Comparison of ENCODE assay signal across 2 cellular contexts in the genomic region with DNA sequence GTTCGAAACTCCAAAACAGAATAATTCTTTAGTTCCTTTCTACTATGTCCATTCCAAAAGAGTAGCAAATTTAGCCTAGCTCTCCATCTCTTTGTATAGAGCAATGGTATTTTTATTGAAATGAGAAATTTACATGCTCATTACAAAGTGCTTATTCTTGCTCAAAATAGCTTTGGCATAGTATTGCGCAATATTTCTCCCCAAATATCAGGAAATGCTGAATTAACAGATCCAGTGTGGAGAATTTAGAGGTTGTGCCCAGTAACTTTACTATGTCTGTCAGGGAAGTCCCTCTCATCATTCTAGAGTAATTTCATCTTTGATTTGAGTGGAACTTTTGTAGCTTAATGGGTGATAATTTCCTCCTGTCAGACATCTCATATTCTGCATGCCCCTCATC.
TF ChIP-seq lines count a peak whose summit lies in the region.

No MANE protein-coding gene starts in this region.

TF ChIP-seq in A549, 52 proteins besides CTCF, POLR2A, EP300 and RAD21:
- TF ChIP-seq, protein P1, sequence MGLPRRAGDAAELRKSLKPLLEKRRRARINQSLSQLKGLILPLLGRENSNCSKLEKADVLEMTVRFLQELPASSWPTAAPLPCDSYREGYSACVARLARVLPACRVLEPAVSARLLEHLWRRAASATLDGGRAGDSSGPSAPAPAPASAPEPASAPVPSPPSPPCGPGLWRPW (IDR thresholded peaks at IDR 0.05) = no peak
- peak; percentile 14 to 66; a peak in 3 of 4 replicates for TF ChIP-seq CEBPB (IDR thresholded peaks at IDR 0.05)

TF ChIP-seq in GM23338, 12 proteins besides CTCF, POLR2A, EP300 and RAD21 (continued from another document):
- no peak for TF ChIP-seq NANOG (IDR thresholded peaks at IDR 0.05; ENCODE audit: borderline replicate concordance)
- no peak for TF ChIP-seq STAT1 (IDR thresholded peaks at IDR 0.05; ENCODE audit: unreplicated experiment)
- TF ChIP-seq, protein P2, sequence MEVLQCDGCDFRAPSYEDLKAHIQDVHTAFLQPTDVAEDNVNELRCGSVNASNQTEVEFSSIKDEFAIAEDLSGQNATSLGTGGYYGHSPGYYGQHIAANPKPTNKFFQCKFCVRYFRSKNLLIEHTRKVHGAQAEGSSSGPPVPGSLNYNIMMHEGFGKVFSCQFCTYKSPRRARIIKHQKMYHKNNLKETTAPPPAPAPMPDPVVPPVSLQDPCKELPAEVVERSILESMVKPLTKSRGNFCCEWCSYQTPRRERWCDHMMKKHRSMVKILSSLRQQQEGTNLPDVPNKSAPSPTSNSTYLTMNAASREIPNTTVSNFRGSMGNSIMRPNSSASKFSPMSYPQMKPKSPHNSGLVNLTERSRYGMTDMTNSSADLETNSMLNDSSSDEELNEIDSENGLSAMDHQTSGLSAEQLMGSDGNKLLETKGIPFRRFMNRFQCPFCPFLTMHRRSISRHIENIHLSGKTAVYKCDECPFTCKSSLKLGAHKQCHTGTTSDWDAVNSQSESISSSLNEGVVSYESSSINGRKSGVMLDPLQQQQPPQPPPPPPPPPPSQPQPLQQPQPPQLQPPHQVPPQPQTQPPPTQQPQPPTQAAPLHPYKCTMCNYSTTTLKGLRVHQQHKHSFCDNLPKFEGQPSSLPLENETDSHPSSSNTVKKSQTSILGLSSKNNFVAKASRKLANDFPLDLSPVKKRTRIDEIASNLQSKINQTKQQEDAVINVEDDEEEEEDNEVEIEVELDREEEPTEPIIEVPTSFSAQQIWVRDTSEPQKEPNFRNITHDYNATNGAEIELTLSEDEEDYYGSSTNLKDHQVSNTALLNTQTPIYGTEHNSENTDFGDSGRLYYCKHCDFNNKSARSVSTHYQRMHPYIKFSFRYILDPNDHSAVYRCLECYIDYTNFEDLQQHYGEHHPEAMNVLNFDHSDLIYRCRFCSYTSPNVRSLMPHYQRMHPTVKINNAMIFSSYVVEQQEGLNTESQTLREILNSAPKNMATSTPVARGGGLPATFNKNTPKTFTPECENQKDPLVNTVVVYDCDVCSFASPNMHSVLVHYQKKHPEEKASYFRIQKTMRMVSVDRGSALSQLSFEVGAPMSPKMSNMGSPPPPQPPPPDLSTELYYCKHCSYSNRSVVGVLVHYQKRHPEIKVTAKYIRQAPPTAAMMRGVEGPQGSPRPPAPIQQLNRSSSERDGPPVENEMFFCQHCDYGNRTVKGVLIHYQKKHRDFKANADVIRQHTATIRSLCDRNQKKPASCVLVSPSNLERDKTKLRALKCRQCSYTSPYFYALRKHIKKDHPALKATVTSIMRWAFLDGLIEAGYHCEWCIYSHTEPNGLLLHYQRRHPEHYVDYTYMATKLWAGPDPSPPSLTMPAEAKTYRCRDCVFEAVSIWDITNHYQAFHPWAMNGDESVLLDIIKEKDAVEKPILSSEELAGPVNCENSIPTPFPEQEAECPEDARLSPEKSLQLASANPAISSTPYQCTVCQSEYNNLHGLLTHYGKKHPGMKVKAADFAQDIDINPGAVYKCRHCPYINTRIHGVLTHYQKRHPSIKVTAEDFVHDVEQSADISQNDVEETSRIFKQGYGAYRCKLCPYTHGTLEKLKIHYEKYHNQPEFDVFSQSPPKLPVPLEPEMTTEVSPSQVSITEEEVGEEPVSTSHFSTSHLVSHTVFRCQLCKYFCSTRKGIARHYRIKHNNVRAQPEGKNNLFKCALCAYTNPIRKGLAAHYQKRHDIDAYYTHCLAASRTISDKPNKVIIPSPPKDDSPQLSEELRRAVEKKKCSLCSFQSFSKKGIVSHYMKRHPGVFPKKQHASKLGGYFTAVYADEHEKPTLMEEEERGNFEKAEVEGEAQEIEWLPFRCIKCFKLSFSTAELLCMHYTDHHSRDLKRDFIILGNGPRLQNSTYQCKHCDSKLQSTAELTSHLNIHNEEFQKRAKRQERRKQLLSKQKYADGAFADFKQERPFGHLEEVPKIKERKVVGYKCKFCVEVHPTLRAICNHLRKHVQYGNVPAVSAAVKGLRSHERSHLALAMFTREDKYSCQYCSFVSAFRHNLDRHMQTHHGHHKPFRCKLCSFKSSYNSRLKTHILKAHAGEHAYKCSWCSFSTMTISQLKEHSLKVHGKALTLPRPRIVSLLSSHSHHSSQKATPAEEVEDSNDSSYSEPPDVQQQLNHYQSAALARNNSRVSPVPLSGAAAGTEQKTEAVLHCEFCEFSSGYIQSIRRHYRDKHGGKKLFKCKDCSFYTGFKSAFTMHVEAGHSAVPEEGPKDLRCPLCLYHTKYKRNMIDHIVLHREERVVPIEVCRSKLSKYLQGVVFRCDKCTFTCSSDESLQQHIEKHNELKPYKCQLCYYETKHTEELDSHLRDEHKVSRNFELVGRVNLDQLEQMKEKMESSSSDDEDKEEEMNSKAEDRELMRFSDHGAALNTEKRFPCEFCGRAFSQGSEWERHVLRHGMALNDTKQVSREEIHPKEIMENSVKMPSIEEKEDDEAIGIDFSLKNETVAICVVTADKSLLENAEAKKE (CRISPR knock-in tag; IDR thresholded peaks at IDR 0.05) = no peak
- no peak for TF ChIP-seq ZNF114 (CRISPR knock-in tag; IDR thresholded peaks at IDR 0.05)
- TF ChIP-seq EZH2 (IDR thresholded peaks at IDR 0.05; ENCODE audit: low read depth, unreplicated experiment) = no peak
- no peak for TF ChIP-seq JUNB (IDR thresholded peaks at IDR 0.05; ENCODE audit: unreplicated experiment)
- TF ChIP-seq EZH2phosphoT487 (IDR thresholded peaks at IDR 0.05; ENCODE audit: unreplicated experiment) = no peak
- no peak for TF ChIP-seq POLR2AphosphoS5 (IDR thresholded peaks at IDR 0.05; ENCODE audit: low read depth)
